In the genomic region with DNA sequence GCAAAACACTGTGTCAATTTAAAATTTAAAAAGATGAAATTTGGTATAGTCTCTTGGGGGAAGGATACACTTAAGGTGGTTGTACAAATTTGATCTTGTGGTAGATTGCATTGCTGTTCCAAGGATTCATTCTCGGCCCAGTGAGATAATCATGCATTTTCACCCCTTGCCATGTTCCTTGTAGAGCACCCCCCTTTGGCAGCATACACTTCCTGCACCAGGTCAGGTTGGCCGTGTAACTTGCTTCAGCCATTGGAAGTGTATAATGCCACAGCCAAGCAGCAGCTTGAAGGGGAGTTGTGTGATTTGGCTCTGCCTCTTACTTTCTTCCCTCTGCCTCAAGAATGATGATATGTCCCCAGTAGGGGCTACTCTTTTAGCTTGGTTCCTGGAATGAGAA, we compare ENCODE assay signal across 20 cellular contexts. TPM values are rescaled to one million over a fixed set of nuclear protein-coding genes. Genes with fewer than 3 reads are reported as not detected.
DNase-seq lines count a peak whose midpoint lies in the region; ATAC-seq, FAIRE-seq and TF ChIP-seq lines count a peak whose summit lies in the region.
"Had no signal": no experiment of that assay in that cellular context is flagged by ENCODE, and none has a peak within 500 bp of the region (broad histone marks: within the 10 kb centered on the region; RNA-seq: fewer than 3 reads in every experiment).

No MANE protein-coding gene starts in this region.

- peak in 1 of 2 experiments; percentile 35; a peak in 2 of 4 replicates for TF ChIP-seq RAD21 in H1 (IDR thresholded peaks at IDR 0.05 in 1 of 2, conservative IDR thresholded peaks at IDR 0.05 in 1 of 2; ENCODE audit: low read depth in 2 of 2, low read length in 2 of 2)

- no peaks in the 10 kb centered on the region for H3K23me2 ChIP-seq in H1 (ENCODE audit: low read depth, low read length)

- H2BK15ac ChIP-seq in H1 (ENCODE audit: low read length), result no peak overlapping the region

- no peak overlapping the region for H2AK5ac ChIP-seq in H1 (ENCODE audit: low read depth, low read length)

- no peak overlapping the region for H3K4me2 ChIP-seq in Loucy (ENCODE audit: low read depth, low read length, poor library complexity, severe bottlenecking)
- H3K4me2 ChIP-seq in H1 (ENCODE audit: insufficient read depth in 1 of 2, low read depth in 2 of 2, low read length in 2 of 2), result no peak overlapping the region
- H3K4me2 ChIP-seq in osteoblast (ENCODE audit: insufficient read depth, low read length), result no peak overlapping the region

- H2BK12ac ChIP-seq in H1 (ENCODE audit: low read depth, low read length), result no peak overlapping the region

- H3K9ac ChIP-seq in Loucy (ENCODE audit: low read depth, low read length, poor library complexity, severe bottlenecking) (no peak overlapping the region), H1 (replicated peaks in 1 of 4; ENCODE audit: extremely low read depth in 1 of 4, low read depth in 3 of 4, low read length in 3 of 4) (no peak overlapping the region)

- no peak overlapping the region for H3K4me3 ChIP-seq in GM12864 (ENCODE audit: low read depth, low read length)
- no peak overlapping the region for H3K4me3 ChIP-seq in Loucy (ENCODE audit: low read length, poor library complexity, severe bottlenecking)
- H3K4me3 ChIP-seq in H1 (ENCODE audit: extremely low read depth in 1 of 4, insufficient read depth in 2 of 4, low read depth in 3 of 4, low read length in 4 of 4), result no peak overlapping the region
- no peak overlapping the region for H3K4me3 ChIP-seq in osteoblast (ENCODE audit: insufficient read depth, low read length)
- H3K4me3 ChIP-seq: lower lobe of right lung, right lobe of liver, testis had no signal

- TF ChIP-seq EP300 in H1 (IDR thresholded peaks at IDR 0.05; ENCODE audit: borderline replicate concordance in 1 of 2, low read depth in 2 of 2, low read length in 2 of 2), result no peak

- H4K91ac ChIP-seq in H1 (replicated peaks; ENCODE audit: insufficient read length, low read length), result no peak overlapping the region

- H4K5ac ChIP-seq in H1 (ENCODE audit: insufficient read length, low read depth, low read length), result no peak overlapping the region

- no peaks in the 10 kb centered on the region for H3K79me1 ChIP-seq in H1 (ENCODE audit: low read depth, low read length)

- no peak overlapping the region for H2AFZ ChIP-seq in Loucy (ENCODE audit: low read length)
- no peak overlapping the region for H2AFZ ChIP-seq in H1 (ENCODE audit: low read length)
- H2AFZ ChIP-seq in osteoblast (ENCODE audit: low read length), result no peak overlapping the region

- H3K27me3 ChIP-seq in Loucy (ENCODE audit: insufficient read depth, low read length, poor library complexity, severe bottlenecking) (no peaks in the 10 kb centered on the region), H1 (replicated peaks in 1 of 4; ENCODE audit: control insufficient read depth in 3 of 4, extremely low read depth in 1 of 4, insufficient read depth in 3 of 4, low read length in 3 of 4) (no peaks in the 10 kb centered on the region), osteoblast (ENCODE audit: insufficient read depth, low read length) (no peaks in the 10 kb centered on the region)
- H3K27me3 ChIP-seq: right lobe of liver, testis had no signal

- no peaks in the 10 kb centered on the region for H3F3A ChIP-seq in Loucy (ENCODE audit: low read depth)

- H2BK20ac ChIP-seq in H1 (ENCODE audit: low read length), result no peak overlapping the region

- no peaks in the 10 kb centered on the region for H3K79me2 ChIP-seq in Loucy (ENCODE audit: insufficient read depth, low read length)
- H3K79me2 ChIP-seq in H1 (ENCODE audit: control insufficient read depth in 1 of 2, insufficient read depth in 2 of 2, low read length in 2 of 2), result no peaks in the 10 kb centered on the region
- no peaks in the 10 kb centered on the region for H3K79me2 ChIP-seq in osteoblast (ENCODE audit: insufficient read depth, low read length)

- CTCF ChIA-PET in H1 (lab: Charles Lee; ENCODE audit: partially characterized antibody), result interaction anchor here (0.6 to 10.4 kb wide), 18 partner anchors 8 to 351 kb away, joined by 3 to 72 read pairs (median 4); no protein-coding TSS in a partner anchor

- no peak overlapping the region for H3K14ac ChIP-seq in H1 (ENCODE audit: insufficient read length)

- no peak overlapping the region for H2BK5ac ChIP-seq in H1 (ENCODE audit: low read depth, low read length)

- H3K9me3 ChIP-seq in Loucy (ENCODE audit: insufficient read depth, low read depth, low read length) (no peaks in the 10 kb centered on the region), H1 (ENCODE audit: insufficient read depth in 2 of 2, low read depth in 1 of 2, low read length in 1 of 2) (no peaks in the 10 kb centered on the region), osteoblast (ENCODE audit: low read depth, low read length) (no peaks in the 10 kb centered on the region)
- H3K9me3 ChIP-seq: lower lobe of right lung, right lobe of liver, testis had no signal

- no peak overlapping the region for H4K8ac ChIP-seq in H1 (ENCODE audit: extremely low read depth, insufficient read depth, low read length)

- H3K9me2 ChIP-seq in Loucy (replicated peaks; ENCODE audit: low read depth, low read length), result no peaks in the 10 kb centered on the region

- ATAC-seq in HG02870 (IDR thresholded peaks at IDR 0.05; ENCODE audit: unreplicated experiment), result no peak
- ATAC-seq: lower lobe of right lung; stimulated activated memory B cell treated with anti-CD40 and anti-IgM and Interleukin-4, amounts not matched to agents 10 μg/mL and 1 μg/mL and 100 μg/mL, for 72 hours had no signal

- H3K56ac ChIP-seq in H1 (replicated peaks; ENCODE audit: insufficient read length, low read depth, low read length), result no peak overlapping the region

- no peak overlapping the region for H3K18ac ChIP-seq in H1 (ENCODE audit: extremely low read depth, low read length)

- TF ChIP-seq CTCF in GM12864 (IDR thresholded peaks at IDR 0.05; ENCODE audit: low read depth, low read length, missing control alignments) (peak; percentile 22), Loucy (conservative IDR thresholded peaks at IDR 0.05; ENCODE audit: low read length) (peak; percentile 64), H1 (IDR thresholded peaks at IDR 0.05; ENCODE audit: control extremely low read depth in 1 of 3, insufficient read depth in 1 of 3, low read depth in 1 of 3, low read length in 3 of 3) (peak; percentile 60 to 77 (median 72)), osteoblast (IDR thresholded peaks at IDR 0.05; ENCODE audit: extremely low read depth, low read depth, low read length) (peak; percentile 19)

- no peaks in the 10 kb centered on the region for H3K4me1 ChIP-seq in Loucy (ENCODE audit: insufficient read depth, low read length, poor library complexity, severe bottlenecking)
- H3K4me1 ChIP-seq in H1 (replicated peaks in 1 of 4; ENCODE audit: control insufficient read depth in 3 of 4, insufficient read depth in 4 of 4, low read length in 3 of 4), result 0 out of 7 replicates have a peak, but pooled peaks cover 0 to 2% (median 0%) of the 10 kb centered on the region in 4 experiments
- no peaks in the 10 kb centered on the region for H3K4me1 ChIP-seq in osteoblast (ENCODE audit: insufficient read depth, low read length)
- H3K4me1 ChIP-seq: lower lobe of right lung, testis had no signal

- FAIRE-seq in H1 (lab: Jason Lieb, UNC), result peak; percentile 70

- no peak overlapping the region for H3K23ac ChIP-seq in H1 (ENCODE audit: insufficient read length)

- H3K27ac ChIP-seq in H1 (ENCODE audit: low read depth, low read length) (no peak overlapping the region), osteoblast (ENCODE audit: low read depth, low read length) (no peak overlapping the region)
- H3K27ac ChIP-seq: lower lobe of right lung, right lobe of liver, testis had no signal

- WGBS in H1 (ENCODE audit: extremely low coverage in 1 of 2, insufficient coverage in 1 of 2, insufficient read length in 1 of 2, insufficient replicate concordance in 2 of 2, low coverage in 1 of 2, low lambda C conversion rate in 2 of 2, missing lambda C conversion rate in 1 of 2), 2 experiments, result 82% methylated on average over 2 of the region's 2 CpGs; no CpG with 5 or more reads in 1 of the 2 experiments

- no peak overlapping the region for H3K4ac ChIP-seq in H1 (replicated peaks; ENCODE audit: insufficient read length, low read depth, low read length)

- H4K20me1 ChIP-seq in Loucy (ENCODE audit: insufficient read depth, low read length, poor library complexity, severe bottlenecking) (no peaks in the 10 kb centered on the region), H1 (replicated peaks in 1 of 2; ENCODE audit: control insufficient read depth in 1 of 2, insufficient read depth in 2 of 2, low read length in 2 of 2) (peaks cover 6 to 9% of the 10 kb centered on the region in 2 experiments), osteoblast (ENCODE audit: insufficient read depth, low read length) (no peaks in the 10 kb centered on the region)

- DNase-seq in GM12864 (ENCODE audit: low read depth) (no peak), H1 (ENCODE audit: low read depth in 1 of 2, low spot score in 2 of 2) (no peak), osteoblast (ENCODE audit: insufficient read length, low spot score, missing footprints) (no peak), NCI-H510A (lab: John Stamatoyannopoulos, UW) (no peak), NCI-H748 treated with DMSO at 0.1 percent for 48 hours (lab: John Stamatoyannopoulos, UW) (no peak)
- DNase-seq in central memory CD4-positive, alpha-beta T cell, result no peak
- DNase-seq: activated gamma-delta T cell, AML-193, EL, head of caudate nucleus, lower lobe of right lung, NCI-H1092, NCI-H2029, NCI-H446 treated with DMSO at 0.1 percent for 48 hours, right lobe of liver, Right ventricle myocardium superior, testis had no signal

- no peak for TF ChIP-seq POLR2A in H1 (IDR thresholded peaks at IDR 0.05; ENCODE audit: control extremely low read depth in 1 of 2, low read depth in 2 of 2, low read length in 2 of 2)

- H3K36me3 ChIP-seq in Loucy (ENCODE audit: insufficient read depth, low read length) (no peaks in the 10 kb centered on the region), H1 (ENCODE audit: control insufficient read depth in 2 of 4, insufficient read depth in 4 of 4, low read length in 3 of 4) (peaks cover 0 to 13% (median 4%) of the 10 kb centered on the region in 4 experiments; a peak in 5 of 8 replicates), osteoblast (ENCODE audit: insufficient read depth, low read length) (no peaks in the 10 kb centered on the region)
- H3K36me3 ChIP-seq: lower lobe of right lung, right lobe of liver had no signal

- POLR2A ChIA-PET in H1 (lab: Charles Lee; ENCODE audit: partially characterized antibody), result interaction anchor here (1.5 to 14.8 kb wide), 4 partner anchors 11 to 121 kb away, joined by 3 to 216 read pairs (median 9); a partner anchor contains a TSS

- H2BK120ac ChIP-seq in H1 (replicated peaks; ENCODE audit: low read depth, low read length), result no peak overlapping the region

RNA-seq across cellular contexts. Expression of a gene that starts 21.9 kb away (rescaled TPM):
- 105 and 107 TPM in 2 replicates for total RNA-seq in H1 (2021; fragmentation: NEBNext Ultra II Directional; extraction: Animal tissue kit (Norgen Biotek cat#: 25700))
- polyA plus RNA-seq in H1 (2011; rRNA removed), result 25.0 and 47.5 TPM in 2 replicates
- 41.2 TPM for polyA plus RNA-seq in H1 (2011; cell fraction: cytosol; rRNA removed)
- polyA plus RNA-seq in H1 (2011; cell fraction: nucleus; rRNA removed), result 63.0 TPM
- polyA plus RNA-seq in H1 (2012, experiment 1 of 2), result 45.9 to 78.2 TPM (median 57.8 TPM) in 4 replicates
- 40.3 TPM for polyA plus RNA-seq in H1 (2012, experiment 2 of 2)
- 74.6 TPM for polyA plus RNA-seq in H1 (2013, experiment 1 of 2)
- 92.4 TPM for polyA plus RNA-seq in H1 (2013, experiment 2 of 2)
- 15.8 and 28.5 TPM in 2 replicates for polyA minus RNA-seq in H1 (2011; rRNA and poly(A)+ RNA removed)
- polyA minus RNA-seq in H1 (2011; cell fraction: cytosol; rRNA and poly(A)+ RNA removed), result 40.0 TPM
- polyA minus RNA-seq in H1 (2011; cell fraction: nucleus; rRNA and poly(A)+ RNA removed), result 69.8 TPM
- 221 and 272 TPM in 2 replicates for total RNA-seq in osteoblast

Comparison
In these comparisons a context has a peak if more than half of its experiments do, and no peak if none do; other contexts are left out.
1. CTCF ChIP-seq: peak in every context shown above with its lines; median percentile 72 in H1; 64 in Loucy; 22 in GM12864; 19 in osteoblast.